Comparison of ENCODE assay signal across 1 cellular context in genomic region chr1:18820791-18821641, GRCh38.
TF ChIP-seq lines count a peak whose summit lies in the region.

No MANE protein-coding gene starts in this region.

TF ChIP-seq in HepG2, 621 proteins besides CTCF, POLR2A, EP300 and RAD21 (continued from another document):
- no peak for TF ChIP-seq ZNF589 (CRISPR knock-in tag; conservative IDR thresholded peaks at IDR 0.05)
- no peak for TF ChIP-seq CHD4 (IDR thresholded peaks at IDR 0.05; ENCODE audit: borderline replicate concordance, low read length)
- TF ChIP-seq STAG1 (CRISPR knock-in tag; IDR thresholded peaks at IDR 0.05) = peak; percentile 88
- TF ChIP-seq THRA (CRISPR knock-in tag; IDR thresholded peaks at IDR 0.05; ENCODE audit: borderline replicate concordance) = no peak
- no peak for TF ChIP-seq HNF4A (CRISPR knock-in tag; IDR thresholded peaks at IDR 0.05)
- TF ChIP-seq ZNF18 (CRISPR knock-in tag; IDR thresholded peaks at IDR 0.05; ENCODE audit: insufficient replicate concordance) = no peak
